In genomic region chr3:62098646-62099365, GRCh38 we compare ENCODE assay signal across 20 cellular contexts.
"Had no signal": no experiment of that assay in that cellular context is flagged by ENCODE, and none has a peak within 500 bp of the region (broad histone marks: within the 10 kb centered on the region; RNA-seq: fewer than 3 reads in every experiment).

No MANE protein-coding gene starts in this region.

- H3K27ac Mint-ChIP-seq: natural killer cell treated with Interleukin-12 subunit alpha and Interleukin-12 subunit beta and Interleukin-15 and Interleukin-18, amount 100 ng/mL, for 72 hours; T-cell; type B pancreatic cell had no signal

- H3K4me3 ChIP-seq: smooth muscle cell had no signal

- H3K27me3 Mint-ChIP-seq: natural killer cell treated with Interleukin-12 subunit alpha and Interleukin-12 subunit beta and Interleukin-15 and Interleukin-18, amount 100 ng/mL, for 72 hours; T-cell; type B pancreatic cell had no signal

- H3K4me3 Mint-ChIP-seq: natural killer cell treated with Interleukin-12 subunit alpha and Interleukin-12 subunit beta and Interleukin-15 and Interleukin-18, amount 100 ng/mL, for 72 hours; T-cell; type B pancreatic cell had no signal

- H3K36me3 Mint-ChIP-seq: natural killer cell treated with Interleukin-12 subunit alpha and Interleukin-12 subunit beta and Interleukin-15 and Interleukin-18, amount 100 ng/mL, for 72 hours; T-cell; type B pancreatic cell had no signal

- H3K9me3 Mint-ChIP-seq: T-cell, type B pancreatic cell had no signal

- ATAC-seq: activated CD4-positive, CD25-positive, alpha-beta regulatory T cell treated with anti-CD3 and anti-CD28 coated beads, Interleukin-2, amount 50 U/mL, for 24 hours; natural killer cell treated with Interleukin-12 subunit alpha and Interleukin-12 subunit beta and Interleukin-15 and Interleukin-18, amount 100 ng/mL, for 72 hours; right cardiac atrium; T-cell had no signal

- H3K4me1 Mint-ChIP-seq: T-cell had no signal

- DNase-seq: activated CD4-positive, alpha-beta T cell treated with anti-CD3 and anti-CD28 coated beads, Interleukin-2, amount 50 U/mL, for 1 hour; activated naive CD4-positive, alpha-beta T cell treated with Interleukin-2 at 50 U/mL for 16 hours; activated T-cell treated with anti-CD3 and anti-CD28 coated beads for 4 hours; aorta; erythroblast; hippocampal formation; kidney; mesendoderm; posterior cingulate gyrus; right cardiac atrium; stimulated activated CD4-positive, alpha-beta T cell treated with anti-CD3 and anti-CD28 coated beads, Interleukin-4, amount 100 ng/mL, for 4 hours; stimulated activated CD8-positive, alpha-beta memory T cell treated with anti-CD3 and anti-CD28 coated beads, Interleukin-4, amount 100 ng/mL, for 48 hours; stimulated activated naive CD4-positive, alpha-beta T cell treated with Interleukin-2 at 50 U/mL for 16 hours; substantia nigra; T-cell; T-helper 9 cell had no signal
